Comparison of ENCODE assay signal across 14 cellular contexts in the genomic region with DNA sequence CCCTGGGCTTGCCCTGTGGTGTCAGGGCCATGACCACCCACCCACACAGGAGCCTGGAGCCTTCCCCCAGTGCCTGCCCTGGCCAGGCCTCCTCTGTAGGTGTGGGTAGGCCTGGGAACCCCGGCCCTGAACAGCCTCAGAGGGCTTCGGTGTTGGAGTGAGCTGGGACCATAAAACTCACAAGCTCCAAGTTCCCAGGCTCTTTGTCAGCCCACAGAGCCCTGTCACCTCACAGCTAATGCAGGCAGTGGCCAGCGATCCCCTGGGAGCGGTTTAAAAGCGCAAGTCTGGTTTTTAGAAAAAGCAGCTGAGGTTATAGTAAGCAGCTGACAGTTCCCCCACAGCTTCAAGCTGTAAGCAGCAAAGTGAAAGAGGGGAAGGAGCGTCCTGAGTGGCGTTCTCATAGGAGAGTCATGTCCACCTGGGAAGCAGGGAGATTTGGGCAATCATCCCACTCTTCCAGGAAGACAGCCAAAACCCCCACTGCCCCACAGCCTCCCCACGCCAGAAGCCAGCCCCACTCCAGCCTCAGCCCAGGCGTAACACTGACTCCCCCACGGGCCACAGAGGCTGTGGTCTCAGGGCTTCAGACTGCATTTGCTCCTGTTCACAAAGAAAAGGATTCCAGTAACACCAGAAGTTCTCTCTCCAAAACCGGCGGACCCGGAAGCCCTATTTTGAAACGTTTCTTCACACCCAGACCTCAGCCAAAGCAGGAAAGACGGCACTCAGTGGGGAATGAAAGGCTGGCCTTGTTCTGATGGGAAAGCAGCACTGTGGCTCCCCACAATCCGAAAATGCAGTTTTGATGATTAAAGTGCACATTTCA. TPM values are rescaled to one million over a fixed set of nuclear protein-coding genes. Genes with fewer than 3 reads are reported as not detected.
DNase-seq lines count a peak whose midpoint lies in the region; ATAC-seq and TF ChIP-seq lines count a peak whose summit lies in the region.
"Had no signal": no experiment of that assay in that cellular context is flagged by ENCODE, and none has a peak within 500 bp of the region (broad histone marks: within the 10 kb centered on the region; RNA-seq: fewer than 3 reads in every experiment).

No MANE protein-coding gene starts in this region.

- POLR2A ChIA-PET in activated CD4-positive, alpha-beta memory T cell treated with anti-CD3 and anti-CD28 coated beads, Interleukin-2, amount 10 ng/mL, durations not matched to agents 7 days and 5 days (lab: Charles Lee): no interaction called here

- peaks cover 24% of the 10 kb centered on the region for H3K4me1 ChIP-seq in muscle layer of colon (ENCODE audit: insufficient read depth, low read length)

- H3K9me3 ChIP-seq in muscle layer of colon (ENCODE audit: low read length): no peaks in the 10 kb centered on the region

- H3K27me3 Mint-ChIP-seq in type B pancreatic cell: peaks cover 12% of the 10 kb centered on the region
- peaks cover 29% of the 10 kb centered on the region for H3K27me3 Mint-ChIP-seq in activated CD4-positive, alpha-beta memory T cell treated with anti-CD3 and anti-CD28 coated beads, Interleukin-2, amount 10 ng/mL, durations not matched to agents 7 days and 5 days

- DNase-seq in NCI-H82 (lab: John Stamatoyannopoulos, UW) (peak; percentile 62), NCI-H82 treated with DMSO at 0.1 percent for 48 hours (lab: John Stamatoyannopoulos, UW; ENCODE audit: unreplicated experiment) (no peak), dorsolateral prefrontal cortex (peak in 3 of 10 donors; percentile 40 to 49 (median 47)), type B pancreatic cell (ENCODE audit: extremely low spot score, unreplicated experiment) (no peak)
- DNase-seq in activated CD4-positive, alpha-beta memory T cell treated with anti-CD3 and anti-CD28 coated beads, Interleukin-2, amount 10 ng/mL, durations not matched to agents 7 days and 5 days: no peak
- DNase-seq: 8988T; cortex of kidney; GOT3; KBM-7; OCI-M1; stimulated activated CD4-positive, alpha-beta T cell treated with anti-CD3 and anti-CD28 coated beads, Interleukin-2, amount 100 ng/mL, for 24 hours had no signal

- ATAC-seq in HG03439 (IDR thresholded peaks at IDR 0.05; ENCODE audit: unreplicated experiment) (no peak), HG02852 (IDR thresholded peaks at IDR 0.05; ENCODE audit: unreplicated experiment) (no peak)

- intact Hi-C loops in dorsolateral prefrontal cortex (cut with DNase I): no loop called here

- no peaks in the 10 kb centered on the region for H3K36me3 Mint-ChIP-seq in type B pancreatic cell
- peaks cover 2% of the 10 kb centered on the region for H3K36me3 Mint-ChIP-seq in activated CD4-positive, alpha-beta memory T cell treated with anti-CD3 and anti-CD28 coated beads, Interleukin-2, amount 10 ng/mL, durations not matched to agents 7 days and 5 days (ENCODE audit: low read depth)

- H3K36me3 ChIP-seq in muscle layer of colon (ENCODE audit: insufficient read depth, low read length): no peaks in the 10 kb centered on the region

- CTCF ChIA-PET in activated CD4-positive, alpha-beta memory T cell treated with anti-CD3 and anti-CD28 coated beads, Interleukin-2, amount 10 ng/mL, durations not matched to agents 7 days and 5 days (lab: Charles Lee): no interaction called here

- peak overlapping the region; percentile 43 for H3K27ac Mint-ChIP-seq in type B pancreatic cell
- no peak overlapping the region for H3K27ac Mint-ChIP-seq in activated CD4-positive, alpha-beta memory T cell treated with anti-CD3 and anti-CD28 coated beads, Interleukin-2, amount 10 ng/mL, durations not matched to agents 7 days and 5 days

- H3K9ac ChIP-seq in muscle layer of colon (ENCODE audit: low read length): no peak overlapping the region

- H3K27me3 ChIP-seq in dorsolateral prefrontal cortex (no peaks in the 10 kb centered on the region), muscle layer of colon (ENCODE audit: control insufficient read depth in 1 of 2, insufficient read depth in 2 of 2, low read length in 2 of 2) (no peaks in the 10 kb centered on the region)

- H3K27ac ChIP-seq in dorsolateral prefrontal cortex: peak overlapping the region in 54 of 59 donors; percentile 5 to 91 (median 76)
- H3K27ac ChIP-seq in muscle layer of colon (ENCODE audit: low read depth, low read length): peak overlapping the region; percentile 62

- H3K9me3 Mint-ChIP-seq in type B pancreatic cell: peaks cover 10% of the 10 kb centered on the region
- H3K9me3 Mint-ChIP-seq in activated CD4-positive, alpha-beta memory T cell treated with anti-CD3 and anti-CD28 coated beads, Interleukin-2, amount 10 ng/mL, durations not matched to agents 7 days and 5 days: peaks cover 6% of the 10 kb centered on the region

- no peak for TF ChIP-seq CTCF in dorsolateral prefrontal cortex (IDR thresholded peaks at IDR 0.05 in 54 of 56, conservative IDR thresholded peaks at IDR 0.05 in 2 of 56; ENCODE audit: low read depth in 1 of 56, partially characterized antibody in 56 of 56)
- no peak for TF ChIP-seq CTCF in type B pancreatic cell (conservative IDR thresholded peaks at IDR 0.05)

- H3K4me1 Mint-ChIP-seq in type B pancreatic cell (ENCODE audit: unreplicated experiment): peaks cover 24% of the 10 kb centered on the region
- H3K4me1 Mint-ChIP-seq in activated CD4-positive, alpha-beta memory T cell treated with anti-CD3 and anti-CD28 coated beads, Interleukin-2, amount 10 ng/mL, durations not matched to agents 7 days and 5 days: no peaks in the 10 kb centered on the region

- peak overlapping the region in 43 of 59 donors; percentile 1 to 50 (median 20) for H3K4me3 ChIP-seq in dorsolateral prefrontal cortex
- H3K4me3 ChIP-seq in muscle layer of colon (ENCODE audit: low read depth in 1 of 2, low read length in 2 of 2): peak overlapping the region; percentile 11 to 28

- H3K4me3 Mint-ChIP-seq in type B pancreatic cell: peak overlapping the region; percentile 27
- no peak overlapping the region for H3K4me3 Mint-ChIP-seq in activated CD4-positive, alpha-beta memory T cell treated with anti-CD3 and anti-CD28 coated beads, Interleukin-2, amount 10 ng/mL, durations not matched to agents 7 days and 5 days

RNA-seq across cellular contexts. Expression of a gene that starts 34.3 kb away (rescaled TPM):
- total RNA-seq in dorsolateral prefrontal cortex: 10 to 100 TPM in 23 of 120 experiments, 1 to 10 TPM in 97; 2.7 to 22.9 (median 6.6) TPM
- total RNA-seq in type B pancreatic cell (ENCODE audit: low replicate concordance): 20.8 and 53.5 TPM in 2 replicates
- total RNA-seq in activated CD4-positive, alpha-beta memory T cell treated with anti-CD3 and anti-CD28 coated beads, Interleukin-2, amount 10 ng/mL, durations not matched to agents 7 days and 5 days: under 1 TPM in 1 of 2 experiments, not detected in 1; 0.08 TPM
